Comparison of ENCODE assay signal across 12 cellular contexts in genomic region chr5:6759401-6759800, GRCh38. TPM values are rescaled to one million over a fixed set of nuclear protein-coding genes. Genes with fewer than 3 reads are reported as not detected.
A peak's percentile ranks its signal among the peaks of the same experiment; 100 is the strongest.
DNase-seq lines count a peak whose midpoint lies in the region; ATAC-seq and TF ChIP-seq lines count a peak whose summit lies in the region.
"Had no signal": no experiment of that assay in that cellular context is flagged by ENCODE, and none has a peak within 500 bp of the region (broad histone marks: within the 10 kb centered on the region; RNA-seq: fewer than 3 reads in every experiment).

No MANE protein-coding gene starts in this region.

- H3K9me3 ChIP-seq in PC-3 (ENCODE audit: low read length) (no peaks in the 10 kb centered on the region), sigmoid colon (no peaks in the 10 kb centered on the region)

- no peak for TF ChIP-seq EP300 in sigmoid colon (IDR thresholded peaks at IDR 0.05)

- H3K9me3 Mint-ChIP-seq in activated T-cell treated with anti-CD3 and anti-CD28 coated beads, Interleukin-2, amount 50 U/mL, for 72 hours: no peaks in the 10 kb centered on the region
- H3K9me3 Mint-ChIP-seq: nephron had no signal

- H3K9me2 ChIP-seq in PC-3 (replicated peaks; ENCODE audit: low read length): no peaks in the 10 kb centered on the region

- no peaks in the 10 kb centered on the region for H3F3A ChIP-seq in PC-3 (ENCODE audit: low read length, unreplicated experiment)

- H3K27me3 Mint-ChIP-seq in activated T-cell treated with anti-CD3 and anti-CD28 coated beads, Interleukin-2, amount 50 U/mL, for 72 hours (ENCODE audit: low read depth): no peaks in the 10 kb centered on the region

- no peaks in the 10 kb centered on the region for H4K20me1 ChIP-seq in PC-3 (ENCODE audit: low read length)

- H3K4me3 ChIP-seq in PC-3 (ENCODE audit: low read length) (no peak overlapping the region), sigmoid colon (no peak overlapping the region)

- no peaks in the 10 kb centered on the region for H3K4me1 Mint-ChIP-seq in activated T-cell treated with anti-CD3 and anti-CD28 coated beads, Interleukin-2, amount 50 U/mL, for 72 hours (ENCODE audit: low read depth)
- H3K4me1 Mint-ChIP-seq: nephron had no signal

- POLR2A ChIA-PET in PC-3 (lab: Charles Lee; ENCODE audit: unreplicated experiment) (no interaction called here), HEK293T (lab: Yijun Ruan, JAX) (no interaction called here)

- TF ChIP-seq CTCF in PC-3 (conservative IDR thresholded peaks at IDR 0.05; ENCODE audit: low read depth, low read length) (peak; percentile 26; the same call in 1 of the 2 replicates), sigmoid colon (IDR thresholded peaks at IDR 0.05) (no peak)

- H3K36me3 ChIP-seq in PC-3 (ENCODE audit: low read depth, low read length) (peaks cover 36% of the 10 kb centered on the region), sigmoid colon (peaks cover 17 to 47% (median 28%) of the 10 kb centered on the region in 4 donors)

- CTCF ChIA-PET in PC-3 (lab: Charles Lee) (no interaction called here), HEK293T (lab: Yijun Ruan, JAX) (no interaction called here)

- H3K4me1 ChIP-seq in PC-3 (ENCODE audit: insufficient read depth, low read length): no peaks in the 10 kb centered on the region
- no peaks in the 10 kb centered on the region for H3K4me1 ChIP-seq in sigmoid colon

- no peak overlapping the region for H2AFZ ChIP-seq in PC-3 (ENCODE audit: low read length)

- no peak overlapping the region for H3K4me2 ChIP-seq in PC-3 (ENCODE audit: low read length)

- intact Hi-C loops in PC-3 (cut with micrococcal nuclease): no loop called here
- intact Hi-C loops in left ventricle myocardium superior (cut with micrococcal nuclease): no loop called here
- intact Hi-C loops in sigmoid colon (cut with DNase I): no loop called here

- peak; percentile 19; the same call in 1 of the 2 replicates for ATAC-seq in PC-3
- peak; percentile 19 for ATAC-seq in left ventricle myocardium superior
- ATAC-seq in activated T-cell treated with anti-CD3 and anti-CD28 coated beads, Interleukin-2, amount 50 U/mL, for 72 hours (replicated peaks in 1 of 2): no peak

- DNase-seq in NCI-H748 (lab: John Stamatoyannopoulos, UW; ENCODE audit: unreplicated experiment) (peak; percentile 38), NCI-H748 treated with DMSO at 0.1 percent for 48 hours (lab: John Stamatoyannopoulos, UW) (no peak), PC-3 (peak; percentile 49), left ventricle myocardium superior (no peak), sigmoid colon (peak; percentile 61), AG08396 (ENCODE audit: low spot score) (no peak), HEK293T (ENCODE audit: extremely low spot score) (no peak)
- DNase-seq in activated T-cell treated with anti-CD3 and anti-CD28 coated beads, Interleukin-2, amount 50 U/mL, for 72 hours: no peak
- DNase-seq: amniotic stem cell, GOT3, T1000 had no signal

- H3K9ac ChIP-seq in PC-3 (ENCODE audit: low read length): no peak overlapping the region

- no peak overlapping the region for H3K27ac Mint-ChIP-seq in activated T-cell treated with anti-CD3 and anti-CD28 coated beads, Interleukin-2, amount 50 U/mL, for 72 hours
- H3K27ac Mint-ChIP-seq: nephron had no signal

- H3K4me3 Mint-ChIP-seq in activated T-cell treated with anti-CD3 and anti-CD28 coated beads, Interleukin-2, amount 50 U/mL, for 72 hours: no peak overlapping the region
- H3K4me3 Mint-ChIP-seq: nephron had no signal

- no peaks in the 10 kb centered on the region for H3K27me3 ChIP-seq in PC-3 (ENCODE audit: low read length)
- H3K27me3 ChIP-seq in sigmoid colon: no peaks in the 10 kb centered on the region

- no TSS peak for BruUV-seq in PC-3 (replicated peaks; lab: Mats Ljungman, UMichigan)

- 68 to 85% methylated on average over 9 of the region's 9 CpGs for WGBS in sigmoid colon, 2 donors

- TF ChIP-seq POLR2A in sigmoid colon (IDR thresholded peaks at IDR 0.05): no peak

- peaks cover 2 to 10% of the 10 kb centered on the region in 2 donors for H3K36me3 Mint-ChIP-seq in activated T-cell treated with anti-CD3 and anti-CD28 coated beads, Interleukin-2, amount 50 U/mL, for 72 hours (ENCODE audit: insufficient read depth in 2 of 2)

- H3K79me2 ChIP-seq in PC-3 (ENCODE audit: low read length): no peaks in the 10 kb centered on the region

- no peak overlapping the region for H3K27ac ChIP-seq in PC-3 (ENCODE audit: low read length)
- H3K27ac ChIP-seq in sigmoid colon: no peak overlapping the region

TF ChIP-seq in HEK293T, 16 proteins besides CTCF, POLR2A, EP300 and RAD21:
- TF ChIP-seq FOXK2 (IDR thresholded peaks at IDR 0.05) (no peak), SUZ12 (IDR thresholded peaks at IDR 0.05) (no peak), ARNT (IDR thresholded peaks at IDR 0.05) (no peak), BHLHE40 (IDR thresholded peaks at IDR 0.05; ENCODE audit: borderline replicate concordance) (no peak)

RNA-seq across cellular contexts. Expression of gene TENT4A, which starts 46.2 kb away (rescaled TPM):
- 39.3 and 42.4 TPM in 2 replicates for total RNA-seq in PC-3 (2014; rRNA removed)
- 10.7 TPM for total RNA-seq in left ventricle myocardium superior
- 10 to 100 TPM; 14.6 to 27.4 (median 18.7) TPM for total RNA-seq in sigmoid colon
- 10 to 100 TPM in 1 of 3 donors, 1 to 10 TPM in 2; 3.0 to 12.5 (median 3.2) TPM for polyA plus RNA-seq in sigmoid colon
- total RNA-seq in activated T-cell treated with anti-CD3 and anti-CD28 coated beads, Interleukin-2, amount 50 U/mL, for 72 hours: 10 to 100 TPM; 45.0 to 49.8 TPM

Comparison
In these comparisons a context has a peak if more than half of its experiments do, and no peak if none do; other contexts are left out.
1. DNase-seq: peak in NCI-H748 (single experiment), PC-3 (single experiment) and sigmoid colon (single experiment); none in NCI-H748 treated with DMSO at 0.1 percent for 48 hours (single experiment), left ventricle myocardium superior (single experiment), activated T-cell treated with anti-CD3 and anti-CD28 coated beads, Interleukin-2, amount 50 U/mL, for 72 hours (0 of 2), AG08396 (single experiment) and HEK293T (single experiment).
2. ATAC-seq: peak in PC-3 (single experiment) and left ventricle myocardium superior (single experiment); none in activated T-cell treated with anti-CD3 and anti-CD28 coated beads, Interleukin-2, amount 50 U/mL, for 72 hours (0 of 2).